ENCODE assay signal across 2 cellular contexts in genomic region chr11:10205928-10206327, GRCh38.
TF ChIP-seq lines count a peak whose summit lies in the region.

No MANE protein-coding gene starts in this region.

TF ChIP-seq in WTC11, 78 proteins besides CTCF, POLR2A, EP300 and RAD21 (continued from another document):
- TF ChIP-seq ZNF281 (CRISPR knock-in tag; IDR thresholded peaks at IDR 0.05) (no peak), CBFB (CRISPR knock-in tag; IDR thresholded peaks at IDR 0.05; ENCODE audit: low read depth) (no peak)

TF ChIP-seq in HepG2, 621 proteins besides CTCF, POLR2A, EP300 and RAD21:
- TF ChIP-seq PATZ1 (CRISPR knock-in tag; IDR thresholded peaks at IDR 0.05) (no peak), ZNF281 (CRISPR knock-in tag; IDR thresholded peaks at IDR 0.05; ENCODE audit: borderline replicate concordance) (peak; percentile 39; the same call in 1 of the 2 replicates), CEBPB (IDR thresholded peaks at IDR 0.05; ENCODE audit: borderline replicate concordance, low read depth, low read length) (no peak), MEIS1 (CRISPR knock-in tag; IDR thresholded peaks at IDR 0.05; ENCODE audit: borderline replicate concordance) (no peak), HNRNPH1 (optimal IDR thresholded peaks at IDR 0.05; ENCODE audit: low read depth, low read length) (no peak), GLMP (CRISPR knock-in tag; IDR thresholded peaks at IDR 0.05; ENCODE audit: borderline replicate concordance) (no peak), KDM4B (CRISPR knock-in tag; IDR thresholded peaks at IDR 0.05) (no peak), ZNF883 (CRISPR knock-in tag; IDR thresholded peaks at IDR 0.05; ENCODE audit: not compliant biosample characterization) (no peak)
